Comparison of ENCODE assay signal across 1 cellular context in the genomic region with DNA sequence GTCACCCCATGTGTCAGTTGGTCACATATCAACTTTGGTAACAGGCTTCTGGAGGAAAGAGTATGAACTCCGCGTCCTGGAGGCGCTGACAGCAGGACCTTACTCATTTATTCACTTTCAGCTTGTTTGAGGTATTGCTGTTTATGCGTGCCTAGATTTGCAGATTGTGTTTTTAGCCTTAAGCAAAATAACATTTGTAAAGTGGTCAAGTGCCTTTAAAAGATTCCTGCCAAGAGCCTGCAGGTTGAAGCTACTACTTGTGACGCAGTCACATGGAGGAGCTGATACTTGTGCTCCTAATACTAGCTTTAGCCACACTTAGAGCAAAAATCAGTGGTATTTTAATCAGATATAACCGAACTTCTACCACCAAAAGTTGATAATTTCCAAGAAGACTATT.
TF ChIP-seq lines count a peak whose summit lies in the region.

No MANE protein-coding gene starts in this region.

TF ChIP-seq in liver, 16 proteins besides CTCF, POLR2A, EP300 and RAD21:
- TF ChIP-seq, protein P1, sequence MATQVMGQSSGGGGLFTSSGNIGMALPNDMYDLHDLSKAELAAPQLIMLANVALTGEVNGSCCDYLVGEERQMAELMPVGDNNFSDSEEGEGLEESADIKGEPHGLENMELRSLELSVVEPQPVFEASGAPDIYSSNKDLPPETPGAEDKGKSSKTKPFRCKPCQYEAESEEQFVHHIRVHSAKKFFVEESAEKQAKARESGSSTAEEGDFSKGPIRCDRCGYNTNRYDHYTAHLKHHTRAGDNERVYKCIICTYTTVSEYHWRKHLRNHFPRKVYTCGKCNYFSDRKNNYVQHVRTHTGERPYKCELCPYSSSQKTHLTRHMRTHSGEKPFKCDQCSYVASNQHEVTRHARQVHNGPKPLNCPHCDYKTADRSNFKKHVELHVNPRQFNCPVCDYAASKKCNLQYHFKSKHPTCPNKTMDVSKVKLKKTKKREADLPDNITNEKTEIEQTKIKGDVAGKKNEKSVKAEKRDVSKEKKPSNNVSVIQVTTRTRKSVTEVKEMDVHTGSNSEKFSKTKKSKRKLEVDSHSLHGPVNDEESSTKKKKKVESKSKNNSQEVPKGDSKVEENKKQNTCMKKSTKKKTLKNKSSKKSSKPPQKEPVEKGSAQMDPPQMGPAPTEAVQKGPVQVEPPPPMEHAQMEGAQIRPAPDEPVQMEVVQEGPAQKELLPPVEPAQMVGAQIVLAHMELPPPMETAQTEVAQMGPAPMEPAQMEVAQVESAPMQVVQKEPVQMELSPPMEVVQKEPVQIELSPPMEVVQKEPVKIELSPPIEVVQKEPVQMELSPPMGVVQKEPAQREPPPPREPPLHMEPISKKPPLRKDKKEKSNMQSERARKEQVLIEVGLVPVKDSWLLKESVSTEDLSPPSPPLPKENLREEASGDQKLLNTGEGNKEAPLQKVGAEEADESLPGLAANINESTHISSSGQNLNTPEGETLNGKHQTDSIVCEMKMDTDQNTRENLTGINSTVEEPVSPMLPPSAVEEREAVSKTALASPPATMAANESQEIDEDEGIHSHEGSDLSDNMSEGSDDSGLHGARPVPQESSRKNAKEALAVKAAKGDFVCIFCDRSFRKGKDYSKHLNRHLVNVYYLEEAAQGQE (IDR thresholded peaks at IDR 0.05): no peak
- TF ChIP-seq FOXA1 (IDR thresholded peaks at IDR 0.05): no peak
- TF ChIP-seq HNF4G (IDR thresholded peaks at IDR 0.05): no peak
- no peak for TF ChIP-seq YY1 (IDR thresholded peaks at IDR 0.05)
- no peak for TF ChIP-seq GABPA (IDR thresholded peaks at IDR 0.05 in 1 of 2, conservative IDR thresholded peaks at IDR 0.05 in 1 of 2)
- TF ChIP-seq JUND (IDR thresholded peaks at IDR 0.05): no peak
- TF ChIP-seq NR2F2 (IDR thresholded peaks at IDR 0.05): no peak
- TF ChIP-seq EGR1 (IDR thresholded peaks at IDR 0.05; ENCODE audit: low read depth in 2 of 2): no peak
- TF ChIP-seq, protein P2, sequence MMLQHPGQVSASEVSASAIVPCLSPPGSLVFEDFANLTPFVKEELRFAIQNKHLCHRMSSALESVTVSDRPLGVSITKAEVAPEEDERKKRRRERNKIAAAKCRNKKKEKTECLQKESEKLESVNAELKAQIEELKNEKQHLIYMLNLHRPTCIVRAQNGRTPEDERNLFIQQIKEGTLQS (IDR thresholded peaks at IDR 0.05): no peak
- no peak for TF ChIP-seq SP1 (IDR thresholded peaks at IDR 0.05)
- TF ChIP-seq RXRA (IDR thresholded peaks at IDR 0.05): no peak
- TF ChIP-seq MAX (IDR thresholded peaks at IDR 0.05): no peak
- no peak for TF ChIP-seq TAF1 (conservative IDR thresholded peaks at IDR 0.05)
